1 cellular context compared by ENCODE assay signal in the genomic region with DNA sequence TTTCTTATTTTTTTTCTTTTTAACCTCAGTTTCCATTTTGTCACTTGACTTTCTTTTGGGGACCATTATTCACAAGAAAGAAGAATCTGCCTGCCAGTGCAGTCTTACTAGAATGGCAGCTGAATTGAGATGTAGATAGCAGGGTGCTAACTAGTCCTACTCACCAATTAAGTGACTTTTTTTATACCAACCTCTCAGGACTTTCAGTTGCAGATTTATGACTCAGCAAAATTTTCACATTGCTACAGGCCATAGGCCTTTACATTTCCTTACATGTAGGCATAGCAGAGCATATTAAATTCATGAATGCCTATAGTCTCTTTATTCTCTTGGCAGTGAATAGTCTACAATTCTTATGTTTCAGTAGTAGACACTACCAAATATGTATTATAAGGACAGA.
TF ChIP-seq lines count a peak whose summit lies in the region.

No MANE protein-coding gene starts in this region.

TF ChIP-seq in GM23338, 12 proteins besides CTCF, POLR2A, EP300 and RAD21 (continued from another document):
- TF ChIP-seq STAT1 (IDR thresholded peaks at IDR 0.05; ENCODE audit: unreplicated experiment): no peak
- no peak for TF ChIP-seq POLR2AphosphoS5 (IDR thresholded peaks at IDR 0.05; ENCODE audit: low read depth)
- TF ChIP-seq, protein P1, sequence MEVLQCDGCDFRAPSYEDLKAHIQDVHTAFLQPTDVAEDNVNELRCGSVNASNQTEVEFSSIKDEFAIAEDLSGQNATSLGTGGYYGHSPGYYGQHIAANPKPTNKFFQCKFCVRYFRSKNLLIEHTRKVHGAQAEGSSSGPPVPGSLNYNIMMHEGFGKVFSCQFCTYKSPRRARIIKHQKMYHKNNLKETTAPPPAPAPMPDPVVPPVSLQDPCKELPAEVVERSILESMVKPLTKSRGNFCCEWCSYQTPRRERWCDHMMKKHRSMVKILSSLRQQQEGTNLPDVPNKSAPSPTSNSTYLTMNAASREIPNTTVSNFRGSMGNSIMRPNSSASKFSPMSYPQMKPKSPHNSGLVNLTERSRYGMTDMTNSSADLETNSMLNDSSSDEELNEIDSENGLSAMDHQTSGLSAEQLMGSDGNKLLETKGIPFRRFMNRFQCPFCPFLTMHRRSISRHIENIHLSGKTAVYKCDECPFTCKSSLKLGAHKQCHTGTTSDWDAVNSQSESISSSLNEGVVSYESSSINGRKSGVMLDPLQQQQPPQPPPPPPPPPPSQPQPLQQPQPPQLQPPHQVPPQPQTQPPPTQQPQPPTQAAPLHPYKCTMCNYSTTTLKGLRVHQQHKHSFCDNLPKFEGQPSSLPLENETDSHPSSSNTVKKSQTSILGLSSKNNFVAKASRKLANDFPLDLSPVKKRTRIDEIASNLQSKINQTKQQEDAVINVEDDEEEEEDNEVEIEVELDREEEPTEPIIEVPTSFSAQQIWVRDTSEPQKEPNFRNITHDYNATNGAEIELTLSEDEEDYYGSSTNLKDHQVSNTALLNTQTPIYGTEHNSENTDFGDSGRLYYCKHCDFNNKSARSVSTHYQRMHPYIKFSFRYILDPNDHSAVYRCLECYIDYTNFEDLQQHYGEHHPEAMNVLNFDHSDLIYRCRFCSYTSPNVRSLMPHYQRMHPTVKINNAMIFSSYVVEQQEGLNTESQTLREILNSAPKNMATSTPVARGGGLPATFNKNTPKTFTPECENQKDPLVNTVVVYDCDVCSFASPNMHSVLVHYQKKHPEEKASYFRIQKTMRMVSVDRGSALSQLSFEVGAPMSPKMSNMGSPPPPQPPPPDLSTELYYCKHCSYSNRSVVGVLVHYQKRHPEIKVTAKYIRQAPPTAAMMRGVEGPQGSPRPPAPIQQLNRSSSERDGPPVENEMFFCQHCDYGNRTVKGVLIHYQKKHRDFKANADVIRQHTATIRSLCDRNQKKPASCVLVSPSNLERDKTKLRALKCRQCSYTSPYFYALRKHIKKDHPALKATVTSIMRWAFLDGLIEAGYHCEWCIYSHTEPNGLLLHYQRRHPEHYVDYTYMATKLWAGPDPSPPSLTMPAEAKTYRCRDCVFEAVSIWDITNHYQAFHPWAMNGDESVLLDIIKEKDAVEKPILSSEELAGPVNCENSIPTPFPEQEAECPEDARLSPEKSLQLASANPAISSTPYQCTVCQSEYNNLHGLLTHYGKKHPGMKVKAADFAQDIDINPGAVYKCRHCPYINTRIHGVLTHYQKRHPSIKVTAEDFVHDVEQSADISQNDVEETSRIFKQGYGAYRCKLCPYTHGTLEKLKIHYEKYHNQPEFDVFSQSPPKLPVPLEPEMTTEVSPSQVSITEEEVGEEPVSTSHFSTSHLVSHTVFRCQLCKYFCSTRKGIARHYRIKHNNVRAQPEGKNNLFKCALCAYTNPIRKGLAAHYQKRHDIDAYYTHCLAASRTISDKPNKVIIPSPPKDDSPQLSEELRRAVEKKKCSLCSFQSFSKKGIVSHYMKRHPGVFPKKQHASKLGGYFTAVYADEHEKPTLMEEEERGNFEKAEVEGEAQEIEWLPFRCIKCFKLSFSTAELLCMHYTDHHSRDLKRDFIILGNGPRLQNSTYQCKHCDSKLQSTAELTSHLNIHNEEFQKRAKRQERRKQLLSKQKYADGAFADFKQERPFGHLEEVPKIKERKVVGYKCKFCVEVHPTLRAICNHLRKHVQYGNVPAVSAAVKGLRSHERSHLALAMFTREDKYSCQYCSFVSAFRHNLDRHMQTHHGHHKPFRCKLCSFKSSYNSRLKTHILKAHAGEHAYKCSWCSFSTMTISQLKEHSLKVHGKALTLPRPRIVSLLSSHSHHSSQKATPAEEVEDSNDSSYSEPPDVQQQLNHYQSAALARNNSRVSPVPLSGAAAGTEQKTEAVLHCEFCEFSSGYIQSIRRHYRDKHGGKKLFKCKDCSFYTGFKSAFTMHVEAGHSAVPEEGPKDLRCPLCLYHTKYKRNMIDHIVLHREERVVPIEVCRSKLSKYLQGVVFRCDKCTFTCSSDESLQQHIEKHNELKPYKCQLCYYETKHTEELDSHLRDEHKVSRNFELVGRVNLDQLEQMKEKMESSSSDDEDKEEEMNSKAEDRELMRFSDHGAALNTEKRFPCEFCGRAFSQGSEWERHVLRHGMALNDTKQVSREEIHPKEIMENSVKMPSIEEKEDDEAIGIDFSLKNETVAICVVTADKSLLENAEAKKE (CRISPR knock-in tag; IDR thresholded peaks at IDR 0.05): no peak
- TF ChIP-seq EZH2 (IDR thresholded peaks at IDR 0.05; ENCODE audit: low read depth, unreplicated experiment): no peak
- no peak for TF ChIP-seq NANOG (IDR thresholded peaks at IDR 0.05; ENCODE audit: borderline replicate concordance)
- no peak for TF ChIP-seq CREB1 (CRISPR knock-in tag; IDR thresholded peaks at IDR 0.05; ENCODE audit: low read depth)
- TF ChIP-seq JUNB (IDR thresholded peaks at IDR 0.05; ENCODE audit: unreplicated experiment): no peak
